Comparison of ENCODE assay signal across 14 cellular contexts in the genomic region with DNA sequence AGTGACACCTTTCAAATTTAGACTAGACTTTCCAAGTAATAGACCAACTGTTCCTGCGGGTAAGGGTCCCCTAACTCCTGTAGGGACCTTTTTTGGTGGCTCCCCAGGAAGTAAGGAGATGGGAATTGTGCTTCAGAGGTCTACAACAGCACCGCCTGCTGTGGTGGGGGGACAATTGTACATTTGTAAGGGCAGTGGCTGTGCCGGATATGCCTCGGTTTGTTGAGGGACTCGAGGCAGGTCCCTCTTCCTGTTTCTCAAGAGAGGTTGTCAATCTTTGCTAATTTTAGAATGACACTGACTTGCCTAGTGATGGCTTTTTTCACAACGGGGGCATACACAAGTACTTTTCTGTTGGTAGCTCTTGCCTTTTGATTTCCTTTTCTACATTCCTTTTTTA. TPM values are rescaled to one million over a fixed set of nuclear protein-coding genes. Genes with fewer than 3 reads are reported as not detected.
DNase-seq lines count a peak whose midpoint lies in the region; ATAC-seq and TF ChIP-seq lines count a peak whose summit lies in the region.
"Had no signal": no experiment of that assay in that cellular context is flagged by ENCODE, and none has a peak within 500 bp of the region (broad histone marks: within the 10 kb centered on the region; RNA-seq: fewer than 3 reads in every experiment).

No MANE protein-coding gene starts in this region.

- no peak overlapping the region for H3K9ac ChIP-seq in OCI-LY1 (ENCODE audit: low read length)
- no peak overlapping the region for H3K9ac ChIP-seq in GM23248

- peaks cover 13% of the 10 kb centered on the region; the same call in 2 of the 3 replicates for H3K9me3 Mint-ChIP-seq in GM23338
- H3K9me3 Mint-ChIP-seq in naive B cell, result peaks cover 0 to 3% (median 0%) of the 10 kb centered on the region in 7 donors
- H3K9me3 Mint-ChIP-seq in endothelial cell (ENCODE audit: unreplicated experiment), result peaks cover 3% of the 10 kb centered on the region
- H3K9me3 Mint-ChIP-seq: activated CD4-positive, alpha-beta memory T cell treated with anti-CD3 and anti-CD28 coated beads for 36 hours had no signal

- peak overlapping the region; percentile 23; the same call in 1 of the 2 replicates for H2AFZ ChIP-seq in GM23338
- 0 out of 2 replicates have a peak overlapping the region, but pooled peaks have one; percentile 23 for H2AFZ ChIP-seq in OCI-LY1 (ENCODE audit: low read length)
- no peak overlapping the region for H2AFZ ChIP-seq in GM23248

- H3K4me1 Mint-ChIP-seq in GM23338 (peaks cover 22% of the 10 kb centered on the region), naive B cell (peaks cover 18 to 22% (median 21%) of the 10 kb centered on the region in 3 donors), endothelial cell (ENCODE audit: unreplicated experiment) (peaks cover 20% of the 10 kb centered on the region)

- no peaks in the 10 kb centered on the region for H3K79me2 ChIP-seq in GM23338 (replicated peaks; ENCODE audit: insufficient read depth)
- H3K79me2 ChIP-seq in OCI-LY1 (ENCODE audit: insufficient read depth, low read length), result no peaks in the 10 kb centered on the region
- no peaks in the 10 kb centered on the region for H3K79me2 ChIP-seq in GM23248 (ENCODE audit: insufficient read depth)

- H3K4me3 ChIP-seq in GM23338 (no peak overlapping the region), OCI-LY1 (ENCODE audit: low read depth, low read length, poor library complexity, severe bottlenecking) (peak overlapping the region; percentile 23), GM23248 (no peak overlapping the region), testis (no peak overlapping the region)
- H3K4me3 ChIP-seq: suprapubic skin had no signal

- H3K9me3 ChIP-seq in OCI-LY1 (ENCODE audit: low read length) (no peaks in the 10 kb centered on the region; the same call in 1 of the 2 replicates), GM23248 (ENCODE audit: low read depth) (no peaks in the 10 kb centered on the region), testis (no peaks in the 10 kb centered on the region)
- H3K9me3 ChIP-seq: suprapubic skin had no signal

- H3K4me1 ChIP-seq in GM23338 (ENCODE audit: insufficient read depth) (no peaks in the 10 kb centered on the region; the same call in 1 of the 2 replicates), OCI-LY1 (ENCODE audit: insufficient read depth, low read length, severe bottlenecking) (peaks cover 11% of the 10 kb centered on the region), GM23248 (ENCODE audit: insufficient read depth) (peaks cover 9% of the 10 kb centered on the region; the same call in 1 of the 2 replicates), testis (peaks cover 7% of the 10 kb centered on the region)
- H3K4me1 ChIP-seq: suprapubic skin had no signal

- peaks cover 6% of the 10 kb centered on the region for H3K27me3 Mint-ChIP-seq in GM23338 (ENCODE audit: insufficient read depth, low read depth, poor library complexity)
- peaks cover 7 to 18% (median 10%) of the 10 kb centered on the region in 3 donors for H3K27me3 Mint-ChIP-seq in naive B cell
- no peaks in the 10 kb centered on the region for H3K27me3 Mint-ChIP-seq in endothelial cell (ENCODE audit: unreplicated experiment)

- H3K4me3 Mint-ChIP-seq in GM23338, result no peak overlapping the region
- peak overlapping the region; percentile 57 to 88 (median 81) for H3K4me3 Mint-ChIP-seq in naive B cell
- no peak overlapping the region for H3K4me3 Mint-ChIP-seq in endothelial cell (ENCODE audit: unreplicated experiment)
- H3K4me3 Mint-ChIP-seq: activated CD4-positive, alpha-beta memory T cell treated with anti-CD3 and anti-CD28 coated beads for 36 hours had no signal

- no peak overlapping the region for H3K27ac Mint-ChIP-seq in GM23338
- peak overlapping the region in 5 of 6 donors; percentile 31 to 89 (median 62) for H3K27ac Mint-ChIP-seq in naive B cell
- H3K27ac Mint-ChIP-seq in endothelial cell (ENCODE audit: unreplicated experiment), result no peak overlapping the region
- H3K27ac Mint-ChIP-seq: activated CD4-positive, alpha-beta memory T cell treated with anti-CD3 and anti-CD28 coated beads for 36 hours had no signal

- no peak for TF ChIP-seq POLR2A in testis (IDR thresholded peaks at IDR 0.05)

- DNase-seq in GM10266 (ENCODE audit: extremely low spot score) (peak; percentile 22), GM23338 (ENCODE audit: low spot score) (no peak), naive B cell (no peak), EL (no peak), GM23248 (no peak), endothelial cell (ENCODE audit: low spot score) (no peak), testis (no peak)
- DNase-seq: activated CD4-positive, alpha-beta memory T cell treated with anti-CD3 and anti-CD28 coated beads for 36 hours; cortex of kidney; NCI-H1417 treated with DMSO at 0.1 percent for 48 hours; NCI-H748 treated with DMSO at 0.1 percent for 48 hours; right cardiac atrium had no signal

- H3K36me3 Mint-ChIP-seq in GM23338 (ENCODE audit: low read depth) (peaks cover 7% of the 10 kb centered on the region; the same call in 2 of the 3 replicates), naive B cell (no peaks in the 10 kb centered on the region), endothelial cell (ENCODE audit: low read depth, unreplicated experiment) (peaks cover 11% of the 10 kb centered on the region)
- H3K36me3 Mint-ChIP-seq: activated CD4-positive, alpha-beta memory T cell treated with anti-CD3 and anti-CD28 coated beads for 36 hours had no signal

- intact Hi-C loops in testis (cut with DNase I; ENCODE audit: low total_unique reads), result no loop called here

- H3K36me3 ChIP-seq in GM23338 (ENCODE audit: insufficient read depth) (no peaks in the 10 kb centered on the region), OCI-LY1 (ENCODE audit: insufficient read depth, low read length) (no peaks in the 10 kb centered on the region), GM23248 (ENCODE audit: low read depth) (no peaks in the 10 kb centered on the region), testis (ENCODE audit: low read depth, missing control alignments) (no peaks in the 10 kb centered on the region)
- H3K36me3 ChIP-seq: suprapubic skin had no signal

- H3K9me2 ChIP-seq in GM23338 (ENCODE audit: insufficient read depth) (no peaks in the 10 kb centered on the region), OCI-LY1 (ENCODE audit: low read depth, low read length) (no peaks in the 10 kb centered on the region), GM23248 (ENCODE audit: insufficient read depth) (no peaks in the 10 kb centered on the region)

- H3K27ac ChIP-seq in GM23338 (ENCODE audit: low read depth) (no peak overlapping the region), OCI-LY1 (ENCODE audit: low read depth, low read length, poor library complexity, severe bottlenecking) (no peak overlapping the region), GM23248 (no peak overlapping the region), testis (no peak overlapping the region)
- H3K27ac ChIP-seq: suprapubic skin had no signal

- ATAC-seq in GM23338 (no peak), naive B cell (ENCODE audit: low read depth in 2 of 2) (peak; percentile 73 to 80)
- ATAC-seq: right cardiac atrium had no signal

- 57 to 67% methylated on average over 6 of the region's 6 CpGs for WGBS in GM23248 (ENCODE audit: low coverage in 1 of 2, low lambda C conversion rate in 2 of 2, missing lambda C conversion rate in 2 of 2), 2 experiments
- WGBS in testis, 2 donors, result 85 to 88% methylated on average over 6 of the region's 6 CpGs

- no peaks in the 10 kb centered on the region for H3K27me3 ChIP-seq in GM23338 (ENCODE audit: insufficient read depth)
- H3K27me3 ChIP-seq in OCI-LY1 (ENCODE audit: insufficient read depth, low read length), result no peaks in the 10 kb centered on the region
- H3K27me3 ChIP-seq in GM23248 (replicated peaks; ENCODE audit: insufficient read depth), result 0 out of 2 replicates have a peak, but pooled peaks cover 7% of the 10 kb centered on the region
- no peaks in the 10 kb centered on the region for H3K27me3 ChIP-seq in testis
- H3K27me3 ChIP-seq: suprapubic skin had no signal

- H4K20me1 ChIP-seq in GM23338 (replicated peaks; ENCODE audit: insufficient read depth) (no peaks in the 10 kb centered on the region), OCI-LY1 (ENCODE audit: insufficient read depth, low read length) (no peaks in the 10 kb centered on the region), GM23248 (ENCODE audit: insufficient read depth) (no peaks in the 10 kb centered on the region)

- H3K4me2 ChIP-seq in GM23338 (no peak overlapping the region), OCI-LY1 (ENCODE audit: low read length) (peak overlapping the region; percentile 33), GM23248 (ENCODE audit: unreplicated experiment) (no peak overlapping the region)

- in situ Hi-C loops in GM23248 (cut with MboI), result no loop called here

- TF ChIP-seq CTCF in GM10266 (IDR thresholded peaks at IDR 0.05; ENCODE audit: control insufficient read depth, insufficient read depth, low read depth, missing control alignments) (no peak), GM23338 (conservative IDR thresholded peaks at IDR 0.05; ENCODE audit: low read depth in 2 of 2) (no peak), OCI-LY1 (IDR thresholded peaks at IDR 0.05; ENCODE audit: low read length) (0 out of 2 replicates have a peak, but pooled peaks have one; percentile 9), endothelial cell (IDR thresholded peaks at IDR 0.05; ENCODE audit: unreplicated experiment) (no peak), testis (IDR thresholded peaks at IDR 0.05) (no peak)

- H3F3A ChIP-seq in GM23338 (replicated peaks; ENCODE audit: low read depth) (no peaks in the 10 kb centered on the region), OCI-LY1 (ENCODE audit: insufficient read depth, low read length) (no peaks in the 10 kb centered on the region), GM23248 (ENCODE audit: insufficient read depth) (no peaks in the 10 kb centered on the region)

RNA-seq across cellular contexts. Expression of gene HSD17B11, which starts 15.5 kb away (rescaled TPM):
- 14.8 and 19.9 TPM in 2 replicates for total RNA-seq in GM23338 (2014; rRNA removed; shearing (Covaris generic))
- polyA plus RNA-seq in GM23338 (2016; fragmentation: Nextera tagmentation; extraction: Ambion mirVana), result 9.7 and 9.8 TPM in 2 replicates
- polyA plus RNA-seq in naive B cell (ENCODE audit: low read depth in 6 of 6), result 100 to 1,000 TPM in 4 of 6 donors, 10 to 100 TPM in 2; 67.9 to 116 (median 107) TPM
- 37.0 and 44.6 TPM in 2 replicates for total RNA-seq in GM23248 (2014; rRNA removed; shearing (Covaris generic))
- polyA plus RNA-seq in GM23248 (2016; fragmentation: Nextera tagmentation; extraction: Ambion mirVana), result 30.4 and 31.1 TPM in 2 replicates
- total RNA-seq in endothelial cell (ENCODE audit: unreplicated experiment), result 27.2 TPM
- total RNA-seq in testis, result 10 to 100 TPM; 22.7 to 24.2 TPM
- polyA plus RNA-seq in testis (ENCODE audit: insufficient read depth, low read depth, low replicate concordance), result 21.3 TPM

RNA-seq across cellular contexts. Expression of gene NUDT9, which starts 15.9 kb away (rescaled TPM):
- total RNA-seq in GM23338 (2014; rRNA removed; shearing (Covaris generic)), result 13.6 and 22.9 TPM in 2 replicates
- 35.2 and 43.4 TPM in 2 replicates for polyA plus RNA-seq in GM23338 (2016; fragmentation: Nextera tagmentation; extraction: Ambion mirVana)
- polyA plus RNA-seq in naive B cell (ENCODE audit: low read depth in 6 of 6), result 10 to 100 TPM; 16.3 to 27.1 (median 19.2) TPM
- 9.4 and 11.2 TPM in 2 replicates for total RNA-seq in GM23248 (2014; rRNA removed; shearing (Covaris generic))
- polyA plus RNA-seq in GM23248 (2016; fragmentation: Nextera tagmentation; extraction: Ambion mirVana), result 34.8 and 36.4 TPM in 2 replicates
- total RNA-seq in endothelial cell (ENCODE audit: unreplicated experiment), result 16.6 TPM
- 10 to 100 TPM; 28.4 to 38.0 TPM for total RNA-seq in testis
- 45.0 TPM for polyA plus RNA-seq in testis (ENCODE audit: insufficient read depth, low read depth, low replicate concordance)

Comparison
In these comparisons a context has a peak if more than half of its experiments do, and no peak if none do; other contexts are left out.
1. H3K27ac Mint-ChIP-seq: peak in naive B cell (5 of 6); none in GM23338 (single experiment) and endothelial cell (single experiment).
2. H3K4me3 Mint-ChIP-seq: peak in naive B cell (8 of 8); none in GM23338 (single experiment) and endothelial cell (single experiment).